Comparison of ENCODE assay signal across 1 cellular context in genomic region chr9:81596671-81597426, GRCh38.
TF ChIP-seq lines count a peak whose summit lies in the region.

No MANE protein-coding gene starts in this region.

TF ChIP-seq in WTC11, 78 proteins besides CTCF, POLR2A, EP300 and RAD21 (continued from another document):
- TF ChIP-seq USF2 (CRISPR knock-in tag; IDR thresholded peaks at IDR 0.05), result no peak
TF ChIP-seq in WTC11: peak in this region for 1.
